10 cellular contexts compared by ENCODE assay signal in genomic region chr4:182555997-182556418, GRCh38.
DNase-seq lines count a peak whose midpoint lies in the region; ATAC-seq, FAIRE-seq and TF ChIP-seq lines count a peak whose summit lies in the region.
"Had no signal": no experiment of that assay in that cellular context is flagged by ENCODE, and none has a peak within 500 bp of the region (broad histone marks: within the 10 kb centered on the region; RNA-seq: fewer than 3 reads in every experiment).

No MANE protein-coding gene starts in this region.

- 0 out of 2 replicates have a peak overlapping the region, but pooled peaks have one; percentile 82 for H2BK15ac ChIP-seq in H1 (ENCODE audit: low read length)

- FAIRE-seq in H1 (lab: Jason Lieb, UNC) = peak; percentile 99

- no peaks in the 10 kb centered on the region for H3K36me3 ChIP-seq in H1 (ENCODE audit: control insufficient read depth in 2 of 4, insufficient read depth in 4 of 4, low read length in 3 of 4)

- H3K14ac ChIP-seq in H1 (ENCODE audit: insufficient read length) = no peak overlapping the region

- H2BK20ac ChIP-seq in H1 (ENCODE audit: low read length) = peak overlapping the region; percentile 95; the same call in 1 of the 2 replicates

- peak overlapping the region; percentile 97 for H2BK5ac ChIP-seq in H1 (ENCODE audit: low read depth, low read length)

- H4K20me1 ChIP-seq in H1 (replicated peaks in 1 of 2; ENCODE audit: control insufficient read depth in 1 of 2, insufficient read depth in 2 of 2, low read length in 2 of 2) = no peaks in the 10 kb centered on the region

- H3K4me3 ChIP-seq in H1 (ENCODE audit: extremely low read depth in 1 of 4, insufficient read depth in 2 of 4, low read depth in 3 of 4, low read length in 4 of 4) = peak overlapping the region in 1 of 4 experiments; percentile 31; a peak in 1 of 8 replicates
- H3K4me3 ChIP-seq: lung had no signal

- POLR2A ChIA-PET in H1 (lab: Charles Lee; ENCODE audit: partially characterized antibody) = no interaction called here

- H3K4ac ChIP-seq in H1 (replicated peaks; ENCODE audit: insufficient read length, low read depth, low read length) = no peak overlapping the region

- no peaks in the 10 kb centered on the region for H3K27me3 ChIP-seq in H1 (replicated peaks in 1 of 4; ENCODE audit: control insufficient read depth in 3 of 4, extremely low read depth in 1 of 4, insufficient read depth in 3 of 4, low read length in 3 of 4)

- H3K23ac ChIP-seq in H1 (ENCODE audit: insufficient read length) = no peak overlapping the region

- H4K5ac ChIP-seq in H1 (ENCODE audit: insufficient read length, low read depth, low read length) = no peak overlapping the region

- no peak overlapping the region for H2AFZ ChIP-seq in H1 (ENCODE audit: low read length)

- H3K56ac ChIP-seq in H1 (replicated peaks; ENCODE audit: insufficient read length, low read depth, low read length) = peak overlapping the region; percentile 7

- DNase-seq in ELF-1 (ENCODE audit: low read depth, low spot score) = peak; percentile 72
- DNase-seq in NCI-H2107 (lab: John Stamatoyannopoulos, UW) = peak; percentile 0
- peak in 1 of 2 experiments; percentile 33 for DNase-seq in H1 (ENCODE audit: low read depth in 1 of 2, low spot score in 2 of 2)
- DNase-seq in midbrain (lab: John Stamatoyannopoulos, UW) = peak; percentile 30
- DNase-seq in activated CD4-positive, CD25-positive, alpha-beta regulatory T cell treated with anti-CD3 and anti-CD28 coated beads, Interleukin-2, amount 50 U/mL, for 72 hours = no peak
- DNase-seq in stimulated activated CD4-positive, alpha-beta T cell treated with anti-CD3 and anti-CD28 coated beads, Interleukin-2, amount 100 ng/mL, for 24 hours = no peak
- DNase-seq in activated CD4-positive, alpha-beta T cell treated with anti-CD3 and anti-CD28 coated beads for 1 hour = no peak
- DNase-seq: aorta had no signal

- 5% methylated on average over 1 of the region's 1 CpG; no CpG with 5 or more reads in 1 of the 2 experiments for WGBS in H1 (ENCODE audit: extremely low coverage in 1 of 2, insufficient coverage in 1 of 2, insufficient read length in 1 of 2, insufficient replicate concordance in 2 of 2, low coverage in 1 of 2, low lambda C conversion rate in 2 of 2, missing lambda C conversion rate in 1 of 2), 2 experiments

- ATAC-seq in HG03175 (IDR thresholded peaks at IDR 0.05; ENCODE audit: unreplicated experiment) = no peak

- no peak overlapping the region for H3K27ac ChIP-seq in H1 (ENCODE audit: low read depth, low read length)

- H3K23me2 ChIP-seq in H1 (ENCODE audit: low read depth, low read length) = no peaks in the 10 kb centered on the region; the same call in 1 of the 2 replicates

- H2BK12ac ChIP-seq in H1 (ENCODE audit: low read depth, low read length) = peak overlapping the region; percentile 95; the same call in 1 of the 2 replicates

- no peaks in the 10 kb centered on the region for H3K9me3 ChIP-seq in H1 (ENCODE audit: insufficient read depth in 2 of 2, low read depth in 1 of 2, low read length in 1 of 2)

- H3K79me2 ChIP-seq in H1 (ENCODE audit: control insufficient read depth in 1 of 2, insufficient read depth in 2 of 2, low read length in 2 of 2) = peaks cover 0 to 41% of the 10 kb centered on the region in 2 experiments; a peak in 3 of 4 replicates

- H3K18ac ChIP-seq in H1 (ENCODE audit: extremely low read depth, low read length) = peak overlapping the region; percentile 33

- H4K91ac ChIP-seq in H1 (replicated peaks; ENCODE audit: insufficient read length, low read length) = peak overlapping the region; percentile 75

- H2AK5ac ChIP-seq in H1 (ENCODE audit: low read depth, low read length) = no peak overlapping the region

- no peak overlapping the region for H4K8ac ChIP-seq in H1 (ENCODE audit: extremely low read depth, insufficient read depth, low read length)

- peak overlapping the region; percentile 50 to 61 for H3K4me2 ChIP-seq in H1 (ENCODE audit: insufficient read depth in 1 of 2, low read depth in 2 of 2, low read length in 2 of 2)

- no peak for TF ChIP-seq RAD21 in H1 (IDR thresholded peaks at IDR 0.05 in 1 of 2, conservative IDR thresholded peaks at IDR 0.05 in 1 of 2; ENCODE audit: low read depth in 2 of 2, low read length in 2 of 2)

- no peak overlapping the region for H3K9ac ChIP-seq in H1 (replicated peaks in 1 of 4; ENCODE audit: extremely low read depth in 1 of 4, low read depth in 3 of 4, low read length in 3 of 4)

- peaks cover 3 to 45% (median 22%) of the 10 kb centered on the region in 4 experiments; a peak in 6 of 7 replicates for H3K4me1 ChIP-seq in H1 (replicated peaks in 1 of 4; ENCODE audit: control insufficient read depth in 3 of 4, insufficient read depth in 4 of 4, low read length in 3 of 4)

- no peaks in the 10 kb centered on the region; the same call in 1 of the 2 replicates for H3K79me1 ChIP-seq in H1 (ENCODE audit: low read depth, low read length)

- CTCF ChIA-PET in H1 (lab: Charles Lee; ENCODE audit: partially characterized antibody) = interaction anchor here (0.7 to 1.3 kb wide), 3 partner anchors 10 to 89 kb away, joined by 3 read pairs; no protein-coding TSS in a partner anchor

- TF ChIP-seq POLR2A in H1 (IDR thresholded peaks at IDR 0.05; ENCODE audit: control extremely low read depth in 1 of 2, low read depth in 2 of 2, low read length in 2 of 2) = no peak

- no peak for TF ChIP-seq CTCF in H1 (IDR thresholded peaks at IDR 0.05; ENCODE audit: control extremely low read depth in 1 of 3, insufficient read depth in 1 of 3, low read depth in 1 of 3, low read length in 3 of 3)

- TF ChIP-seq EP300 in H1 (IDR thresholded peaks at IDR 0.05; ENCODE audit: borderline replicate concordance in 1 of 2, low read depth in 2 of 2, low read length in 2 of 2) = no peak

- H2BK120ac ChIP-seq in H1 (replicated peaks; ENCODE audit: low read depth, low read length) = peak overlapping the region; percentile 22

TF ChIP-seq in H1, 55 proteins besides CTCF, POLR2A, EP300 and RAD21 (continues in another document):
- TF ChIP-seq TEAD4 (IDR thresholded peaks at IDR 0.05; ENCODE audit: low read depth, low read length) = peak; percentile 79
- TF ChIP-seq KDM4A (IDR thresholded peaks at IDR 0.05; ENCODE audit: low read depth, low read length, severe bottlenecking) = no peak

Comparison
In these comparisons a context has a peak if more than half of its experiments do, and no peak if none do; other contexts are left out.
1. DNase-seq: peak in ELF-1 (single experiment), NCI-H2107 (single experiment) and midbrain (single experiment); none in activated CD4-positive, CD25-positive, alpha-beta regulatory T cell treated with anti-CD3 and anti-CD28 coated beads, Interleukin-2, amount 50 U/mL, for 72 hours (single experiment), stimulated activated CD4-positive, alpha-beta T cell treated with anti-CD3 and anti-CD28 coated beads, Interleukin-2, amount 100 ng/mL, for 24 hours (0 of 2) and activated CD4-positive, alpha-beta T cell treated with anti-CD3 and anti-CD28 coated beads for 1 hour (single experiment).